Comparison of ENCODE assay signal across 9 cellular contexts in genomic region chr20:45036044-45036755, GRCh38.
DNase-seq lines count a peak whose midpoint lies in the region; ATAC-seq, FAIRE-seq and TF ChIP-seq lines count a peak whose summit lies in the region.
"Had no signal": no experiment of that assay in that cellular context is flagged by ENCODE, and none has a peak within 500 bp of the region (broad histone marks: within the 10 kb centered on the region; RNA-seq: fewer than 3 reads in every experiment).

No MANE protein-coding gene starts in this region.

- CTCF ChIA-PET in activated CD8-positive, alpha-beta memory T cell treated with anti-CD3 and anti-CD28 coated beads, Interleukin-2, amount 10 ng/mL, durations not matched to agents 7 days and 5 days (lab: Charles Lee) = interaction anchor here (0.6 to 2.0 kb wide), 7 partner anchors 8 to 59 kb away, joined by 3 to 12 read pairs (median 3); no protein-coding TSS in a partner anchor
- CTCF ChIA-PET in activated CD8-positive, alpha-beta T cell treated with anti-CD3 and anti-CD28 coated beads, Interleukin-2, amount 10 ng/mL, durations not matched to agents 7 days and 5 days (lab: Charles Lee) = interaction anchor here (2.0 to 24.9 kb wide), 3 partner anchors 8 to 61 kb away, joined by 20 to 489 read pairs (median 25); partner anchors contain the start of gene KCNS1

- peaks cover 53% of the 10 kb centered on the region for H3K4me1 Mint-ChIP-seq in activated CD8-positive, alpha-beta memory T cell treated with anti-CD3 and anti-CD28 coated beads, Interleukin-2, amount 10 ng/mL, durations not matched to agents 7 days and 5 days
- peaks cover 54% of the 10 kb centered on the region for H3K4me1 Mint-ChIP-seq in activated CD8-positive, alpha-beta T cell treated with anti-CD3 and anti-CD28 coated beads, Interleukin-2, amount 10 ng/mL, durations not matched to agents 7 days and 5 days (ENCODE audit: low read depth)
- peaks cover 89% of the 10 kb centered on the region for H3K4me1 Mint-ChIP-seq in stimulated activated naive CD8-positive, alpha-beta T cell treated with anti-CD3 and anti-CD28 coated beads, Interleukin-15, Interleukin-2, amounts not matched to agents 100 ng/mL and 50 ng/mL, for 24 hours (ENCODE audit: low read depth)

- peak; percentile 71 for DNase-seq in activated CD8-positive, alpha-beta memory T cell treated with anti-CD3 and anti-CD28 coated beads for 24 hours
- DNase-seq in activated CD8-positive, alpha-beta memory T cell treated with anti-CD3 and anti-CD28 coated beads, Interleukin-2, amount 10 ng/mL, durations not matched to agents 7 days and 5 days = no peak
- no peak for DNase-seq in activated CD8-positive, alpha-beta T cell treated with anti-CD3 and anti-CD28 coated beads, Interleukin-2, amount 10 ng/mL, durations not matched to agents 7 days and 5 days
- DNase-seq in globus pallidus (ENCODE audit: low spot score) = peak; percentile 53
- no peak for DNase-seq in NCI-H774 (lab: John Stamatoyannopoulos, UW)
- DNase-seq in GM12891 (ENCODE audit: insufficient read length, low spot score) = no peak
- DNase-seq: T-helper 9 cell had no signal

- no peak overlapping the region for H3K27ac Mint-ChIP-seq in activated CD8-positive, alpha-beta memory T cell treated with anti-CD3 and anti-CD28 coated beads, Interleukin-2, amount 10 ng/mL, durations not matched to agents 7 days and 5 days
- no peak overlapping the region for H3K27ac Mint-ChIP-seq in activated CD8-positive, alpha-beta T cell treated with anti-CD3 and anti-CD28 coated beads, Interleukin-2, amount 10 ng/mL, durations not matched to agents 7 days and 5 days
- peak overlapping the region; percentile 88 for H3K27ac Mint-ChIP-seq in stimulated activated naive CD8-positive, alpha-beta T cell treated with anti-CD3 and anti-CD28 coated beads, Interleukin-15, Interleukin-2, amounts not matched to agents 100 ng/mL and 50 ng/mL, for 24 hours

- H3K27me3 Mint-ChIP-seq in activated CD8-positive, alpha-beta memory T cell treated with anti-CD3 and anti-CD28 coated beads, Interleukin-2, amount 10 ng/mL, durations not matched to agents 7 days and 5 days = no peaks in the 10 kb centered on the region
- H3K27me3 Mint-ChIP-seq in activated CD8-positive, alpha-beta T cell treated with anti-CD3 and anti-CD28 coated beads, Interleukin-2, amount 10 ng/mL, durations not matched to agents 7 days and 5 days (ENCODE audit: low read depth) = no peaks in the 10 kb centered on the region
- H3K27me3 Mint-ChIP-seq in stimulated activated naive CD8-positive, alpha-beta T cell treated with anti-CD3 and anti-CD28 coated beads, Interleukin-15, Interleukin-2, amounts not matched to agents 100 ng/mL and 50 ng/mL, for 24 hours = no peaks in the 10 kb centered on the region

- TF ChIP-seq POLR2A in GM12891 (IDR thresholded peaks at IDR 0.05; ENCODE audit: low read depth, low read length) = no peak

- H3K4me3 Mint-ChIP-seq in activated CD8-positive, alpha-beta memory T cell treated with anti-CD3 and anti-CD28 coated beads, Interleukin-2, amount 10 ng/mL, durations not matched to agents 7 days and 5 days = no peak overlapping the region
- H3K4me3 Mint-ChIP-seq in activated CD8-positive, alpha-beta T cell treated with anti-CD3 and anti-CD28 coated beads, Interleukin-2, amount 10 ng/mL, durations not matched to agents 7 days and 5 days = no peak overlapping the region
- peak overlapping the region; percentile 0 for H3K4me3 Mint-ChIP-seq in stimulated activated naive CD8-positive, alpha-beta T cell treated with anti-CD3 and anti-CD28 coated beads, Interleukin-15, Interleukin-2, amounts not matched to agents 100 ng/mL and 50 ng/mL, for 24 hours

- no peaks in the 10 kb centered on the region for H3K9me3 Mint-ChIP-seq in activated CD8-positive, alpha-beta memory T cell treated with anti-CD3 and anti-CD28 coated beads, Interleukin-2, amount 10 ng/mL, durations not matched to agents 7 days and 5 days (ENCODE audit: low read depth)
- no peaks in the 10 kb centered on the region for H3K9me3 Mint-ChIP-seq in activated CD8-positive, alpha-beta T cell treated with anti-CD3 and anti-CD28 coated beads, Interleukin-2, amount 10 ng/mL, durations not matched to agents 7 days and 5 days (ENCODE audit: insufficient read depth)
- no peaks in the 10 kb centered on the region for H3K9me3 Mint-ChIP-seq in stimulated activated naive CD8-positive, alpha-beta T cell treated with anti-CD3 and anti-CD28 coated beads, Interleukin-15, Interleukin-2, amounts not matched to agents 100 ng/mL and 50 ng/mL, for 24 hours

- peaks cover 53% of the 10 kb centered on the region for H3K36me3 Mint-ChIP-seq in activated CD8-positive, alpha-beta memory T cell treated with anti-CD3 and anti-CD28 coated beads, Interleukin-2, amount 10 ng/mL, durations not matched to agents 7 days and 5 days
- peaks cover 51% of the 10 kb centered on the region for H3K36me3 Mint-ChIP-seq in activated CD8-positive, alpha-beta T cell treated with anti-CD3 and anti-CD28 coated beads, Interleukin-2, amount 10 ng/mL, durations not matched to agents 7 days and 5 days (ENCODE audit: low read depth)
- H3K36me3 Mint-ChIP-seq in stimulated activated naive CD8-positive, alpha-beta T cell treated with anti-CD3 and anti-CD28 coated beads, Interleukin-15, Interleukin-2, amounts not matched to agents 100 ng/mL and 50 ng/mL, for 24 hours (ENCODE audit: low read depth) = peaks cover 73% of the 10 kb centered on the region

- POLR2A ChIA-PET in activated CD8-positive, alpha-beta T cell treated with anti-CD3 and anti-CD28 coated beads, Interleukin-2, amount 10 ng/mL, durations not matched to agents 7 days and 5 days (lab: Charles Lee) = no interaction called here

- FAIRE-seq in GM12891 (lab: Jason Lieb, UNC) = no peak

- ATAC-seq in activated CD8-positive, alpha-beta memory T cell treated with anti-CD3 and anti-CD28 coated beads, Interleukin-2, amount 10 ng/mL, durations not matched to agents 7 days and 5 days = no peak
- peak; percentile 19 for ATAC-seq in activated CD8-positive, alpha-beta T cell treated with anti-CD3 and anti-CD28 coated beads, Interleukin-2, amount 10 ng/mL, durations not matched to agents 7 days and 5 days
- ATAC-seq in HG03039 (IDR thresholded peaks at IDR 0.05; ENCODE audit: unreplicated experiment) = no peak

TF ChIP-seq in GM12891, 5 proteins besides CTCF, POLR2A, EP300 and RAD21:
- no peak for TF ChIP-seq SPI1 (IDR thresholded peaks at IDR 0.05; ENCODE audit: low read depth, low read length)
- TF ChIP-seq TAF1 (IDR thresholded peaks at IDR 0.05; ENCODE audit: low read depth, low read length) = no peak
- TF ChIP-seq POU2F2 (IDR thresholded peaks at IDR 0.05; ENCODE audit: low read depth, low read length) = no peak
- TF ChIP-seq PAX5 (IDR thresholded peaks at IDR 0.05; ENCODE audit: insufficient read depth, low read length, severe bottlenecking) = no peak
- TF ChIP-seq POLR2AphosphoS5 (IDR thresholded peaks at IDR 0.05; ENCODE audit: low read depth, low read length) = no peak

Comparison
In these comparisons a context has a peak if more than half of its experiments do, and no peak if none do; other contexts are left out.
1. DNase-seq: peak in activated CD8-positive, alpha-beta memory T cell treated with anti-CD3 and anti-CD28 coated beads for 24 hours (single experiment) and globus pallidus (single experiment); none in activated CD8-positive, alpha-beta memory T cell treated with anti-CD3 and anti-CD28 coated beads, Interleukin-2, amount 10 ng/mL, durations not matched to agents 7 days and 5 days (single experiment), activated CD8-positive, alpha-beta T cell treated with anti-CD3 and anti-CD28 coated beads, Interleukin-2, amount 10 ng/mL, durations not matched to agents 7 days and 5 days (single experiment), NCI-H774 (single experiment) and GM12891 (single experiment).